In genomic region chr5:96931605-96932004, GRCh38 we compare ENCODE assay signal across 1 cellular context.
A peak's percentile ranks its signal among the peaks of the same experiment; 100 is the strongest.
TF ChIP-seq lines count a peak whose summit lies in the region.

No MANE protein-coding gene starts in this region.

TF ChIP-seq in GM12878, 131 proteins besides CTCF, POLR2A, EP300 and RAD21 (continued from another document):
- TF ChIP-seq POU2F2 (IDR thresholded peaks at IDR 0.05; ENCODE audit: borderline replicate concordance, low read depth, low read length) (peak; percentile 26; the same call in 1 of the 3 replicates), BRCA1 (IDR thresholded peaks at IDR 0.05; ENCODE audit: low read depth, low read length) (no peak), JUNB (IDR thresholded peaks at IDR 0.05) (peak; percentile 24; the same call in 1 of the 2 replicates), NR2C1 (IDR thresholded peaks at IDR 0.05) (no peak), HDAC2 (IDR thresholded peaks at IDR 0.05) (no peak), SKIL (IDR thresholded peaks at IDR 0.05; ENCODE audit: low read depth, poor library complexity, severe bottlenecking) (no peak), SMC3 (IDR thresholded peaks at IDR 0.05; ENCODE audit: borderline replicate concordance, low read length) (no peak), NRF1 (conservative IDR thresholded peaks at IDR 0.05; ENCODE audit: low read depth, low read length) (no peak), FOXM1 (IDR thresholded peaks at IDR 0.05; ENCODE audit: low read depth, low read length) (no peak), EED (IDR thresholded peaks at IDR 0.05; ENCODE audit: low read depth) (no peak), CHD4 (IDR thresholded peaks at IDR 0.05) (no peak), IRF4 (IDR thresholded peaks at IDR 0.05; ENCODE audit: low read depth, low read length) (no peak), RCOR1 (conservative IDR thresholded peaks at IDR 0.05; ENCODE audit: low read depth, low read length) (no peak), NBN (IDR thresholded peaks at IDR 0.05) (no peak), RBBP5 (conservative IDR thresholded peaks at IDR 0.05) (no peak)
- TF ChIP-seq, protein P1, sequence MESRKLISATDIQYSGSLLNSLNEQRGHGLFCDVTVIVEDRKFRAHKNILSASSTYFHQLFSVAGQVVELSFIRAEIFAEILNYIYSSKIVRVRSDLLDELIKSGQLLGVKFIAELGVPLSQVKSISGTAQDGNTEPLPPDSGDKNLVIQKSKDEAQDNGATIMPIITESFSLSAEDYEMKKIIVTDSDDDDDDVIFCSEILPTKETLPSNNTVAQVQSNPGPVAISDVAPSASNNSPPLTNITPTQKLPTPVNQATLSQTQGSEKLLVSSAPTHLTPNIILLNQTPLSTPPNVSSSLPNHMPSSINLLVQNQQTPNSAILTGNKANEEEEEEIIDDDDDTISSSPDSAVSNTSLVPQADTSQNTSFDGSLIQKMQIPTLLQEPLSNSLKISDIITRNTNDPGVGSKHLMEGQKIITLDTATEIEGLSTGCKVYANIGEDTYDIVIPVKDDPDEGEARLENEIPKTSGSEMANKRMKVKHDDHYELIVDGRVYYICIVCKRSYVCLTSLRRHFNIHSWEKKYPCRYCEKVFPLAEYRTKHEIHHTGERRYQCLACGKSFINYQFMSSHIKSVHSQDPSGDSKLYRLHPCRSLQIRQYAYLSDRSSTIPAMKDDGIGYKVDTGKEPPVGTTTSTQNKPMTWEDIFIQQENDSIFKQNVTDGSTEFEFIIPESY (IDR thresholded peaks at IDR 0.05): no peak
